ENCODE assay signal across 6 cellular contexts in the genomic region with DNA sequence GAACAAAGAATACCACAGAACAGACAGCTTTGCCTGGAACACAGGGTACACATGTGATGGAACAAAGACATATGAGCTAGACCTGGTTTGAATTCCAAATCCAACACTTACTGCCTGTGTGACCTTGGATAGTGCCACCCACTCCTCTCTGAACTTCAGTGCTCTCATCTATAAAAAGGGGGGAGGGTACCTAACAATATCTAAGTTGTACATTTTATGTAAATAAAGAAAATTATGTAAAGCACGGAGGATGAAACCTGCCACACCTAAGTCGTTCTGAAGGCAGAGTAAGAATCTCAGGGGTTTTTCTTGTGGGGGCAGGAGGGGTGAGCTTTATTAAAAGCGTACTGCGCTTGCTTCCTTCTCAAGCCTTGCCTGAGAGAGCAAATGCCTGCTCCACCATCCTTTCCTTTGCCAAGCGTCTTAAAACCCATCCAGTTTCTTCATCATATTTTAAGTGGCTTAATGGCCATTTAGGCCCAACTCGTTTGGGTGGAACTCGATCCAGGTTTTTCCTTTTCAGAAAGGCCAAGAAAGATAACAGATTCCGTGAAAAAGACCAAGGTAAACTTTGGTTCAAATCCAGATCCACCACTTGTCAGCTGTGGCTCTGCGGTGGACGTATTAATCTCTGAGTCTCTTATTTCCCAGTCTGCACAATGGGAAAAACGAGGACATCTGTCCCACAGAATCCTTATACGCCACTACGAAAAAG. TPM values are rescaled to one million over a fixed set of nuclear protein-coding genes. Genes with fewer than 3 reads are reported as not detected.
A peak's percentile ranks its signal among the peaks of the same experiment; 100 is the strongest.
DNase-seq lines count a peak whose midpoint lies in the region; ATAC-seq and TF ChIP-seq lines count a peak whose summit lies in the region.

No MANE protein-coding gene starts in this region.

- DNase-seq in ascending aorta (ENCODE audit: low spot score in 2 of 2), result no peak
- no peak for DNase-seq in NCI-H1436 (lab: John Stamatoyannopoulos, UW)
- DNase-seq in kidney tubule cell (ENCODE audit: low spot score), result no peak

- H3K36me3 ChIP-seq in HEK293 (ENCODE audit: control insufficient read depth in 2 of 2, insufficient read depth in 1 of 2, low read length in 2 of 2) (peaks cover 3 to 43% of the 10 kb centered on the region in 2 experiments; a peak in 2 of 3 replicates), ascending aorta (peaks cover 0 to 31% of the 10 kb centered on the region in 2 donors), muscle layer of duodenum (ENCODE audit: control insufficient read depth in 1 of 2, insufficient read depth in 2 of 2, low read length in 2 of 2) (peaks cover 8 to 9% of the 10 kb centered on the region in 2 donors)

- H3K4me3 ChIP-seq in HEK293 (ENCODE audit: low read depth, low read length) (peak overlapping the region; percentile 91), ascending aorta (peak overlapping the region; percentile 72 to 98), muscle layer of duodenum (ENCODE audit: low read depth in 1 of 2, low read length in 2 of 2) (peak overlapping the region; percentile 98)

- no peaks in the 10 kb centered on the region for H3K27me3 ChIP-seq in ascending aorta
- H3K27me3 ChIP-seq in muscle layer of duodenum (ENCODE audit: low read depth, low read length), result no peaks in the 10 kb centered on the region

- no peak for ATAC-seq in GM19035 (IDR thresholded peaks at IDR 0.05; ENCODE audit: unreplicated experiment)

- H3K4me1 ChIP-seq in HEK293 (ENCODE audit: control insufficient read depth, insufficient read depth, low read length), result peaks cover 4% of the 10 kb centered on the region; the same call in 1 of the 2 replicates
- peaks cover 6 to 30% of the 10 kb centered on the region in 2 donors for H3K4me1 ChIP-seq in ascending aorta
- peaks cover 19 to 43% of the 10 kb centered on the region in 2 donors for H3K4me1 ChIP-seq in muscle layer of duodenum (ENCODE audit: control insufficient read depth in 1 of 2, insufficient read depth in 2 of 2, low read length in 2 of 2)

- POLR2A ChIA-PET in HEK293 (lab: Yijun Ruan, JAX), result interaction anchor here (1.1 to 3.4 kb wide), 4 partner anchors 14 to 182 kb away, joined by 3 to 25 read pairs (median 8); a partner anchor contains a TSS

- intact Hi-C loops in ascending aorta (cut with DNase I), result loop anchor here (1.0 to 5.0 kb wide), 4 partner anchors 54 to 748 kb away; a partner anchor contains a TSS

- CTCF ChIA-PET in HEK293 (lab: Yijun Ruan, JAX), result interaction anchor here (1.8 to 2.2 kb wide), 2 partner anchors 43 to 56 kb away, joined by 7 to 14 read pairs; no protein-coding TSS in a partner anchor

- TF ChIP-seq CTCF in HEK293 (tag by site-specific recombination; IDR thresholded peaks at IDR 0.05), result no peak
- no peak for TF ChIP-seq CTCF in ascending aorta (IDR thresholded peaks at IDR 0.05)

- no peaks in the 10 kb centered on the region for H3K9me3 ChIP-seq in HEK293 (ENCODE audit: control insufficient read depth, insufficient read depth, low read depth, low read length)
- peaks cover 5 to 10% of the 10 kb centered on the region in 2 donors for H3K9me3 ChIP-seq in ascending aorta
- H3K9me3 ChIP-seq in muscle layer of duodenum (ENCODE audit: control insufficient read depth in 1 of 2, low read length in 2 of 2), result peaks cover 0 to 6% of the 10 kb centered on the region in 2 donors

- peak overlapping the region; percentile 82; the same call in 1 of the 2 replicates for H3K27ac ChIP-seq in HEK293 (ENCODE audit: extremely low read depth, low read depth, low read length)
- H3K27ac ChIP-seq in ascending aorta, result peak overlapping the region; percentile 90 to 98
- peak overlapping the region; percentile 92 for H3K27ac ChIP-seq in muscle layer of duodenum (ENCODE audit: low read length)

TF ChIP-seq in HEK293, 187 proteins besides CTCF, POLR2A, EP300 and RAD21:
- TF ChIP-seq ZNF600 (tag by site-specific recombination; IDR thresholded peaks at IDR 0.05) (no peak), ZNF510 (tag by site-specific recombination; IDR thresholded peaks at IDR 0.05; ENCODE audit: insufficient replicate concordance) (no peak), GLI4 (tag by site-specific recombination; IDR thresholded peaks at IDR 0.05) (no peak), TRIM28 (IDR thresholded peaks at IDR 0.05; ENCODE audit: borderline replicate concordance, low read length) (no peak), ZNF266 (tag by site-specific recombination; IDR thresholded peaks at IDR 0.05; ENCODE audit: low read depth) (no peak), ZNF37A (tag by site-specific recombination; IDR thresholded peaks at IDR 0.05) (no peak), MYNN (tag by site-specific recombination; IDR thresholded peaks at IDR 0.05; ENCODE audit: borderline replicate concordance) (no peak), ZNF175 (tag by site-specific recombination; IDR thresholded peaks at IDR 0.05) (no peak), ZNF16 (tag by site-specific recombination; IDR thresholded peaks at IDR 0.05; ENCODE audit: low read depth) (no peak)
- TF ChIP-seq, protein P1, sequence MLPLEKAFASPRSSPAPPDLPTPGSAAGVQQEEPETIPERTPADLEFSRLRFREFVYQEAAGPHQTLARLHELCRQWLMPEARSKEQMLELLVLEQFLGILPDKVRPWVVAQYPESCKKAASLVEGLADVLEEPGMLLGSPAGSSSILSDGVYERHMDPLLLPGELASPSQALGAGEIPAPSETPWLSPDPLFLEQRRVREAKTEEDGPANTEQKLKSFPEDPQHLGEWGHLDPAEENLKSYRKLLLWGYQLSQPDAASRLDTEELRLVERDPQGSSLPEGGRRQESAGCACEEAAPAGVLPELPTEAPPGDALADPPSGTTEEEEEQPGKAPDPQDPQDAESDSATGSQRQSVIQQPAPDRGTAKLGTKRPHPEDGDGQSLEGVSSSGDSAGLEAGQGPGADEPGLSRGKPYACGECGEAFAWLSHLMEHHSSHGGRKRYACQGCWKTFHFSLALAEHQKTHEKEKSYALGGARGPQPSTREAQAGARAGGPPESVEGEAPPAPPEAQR (tag by site-specific recombination; IDR thresholded peaks at IDR 0.05), result no peak
- TF ChIP-seq, protein P2, sequence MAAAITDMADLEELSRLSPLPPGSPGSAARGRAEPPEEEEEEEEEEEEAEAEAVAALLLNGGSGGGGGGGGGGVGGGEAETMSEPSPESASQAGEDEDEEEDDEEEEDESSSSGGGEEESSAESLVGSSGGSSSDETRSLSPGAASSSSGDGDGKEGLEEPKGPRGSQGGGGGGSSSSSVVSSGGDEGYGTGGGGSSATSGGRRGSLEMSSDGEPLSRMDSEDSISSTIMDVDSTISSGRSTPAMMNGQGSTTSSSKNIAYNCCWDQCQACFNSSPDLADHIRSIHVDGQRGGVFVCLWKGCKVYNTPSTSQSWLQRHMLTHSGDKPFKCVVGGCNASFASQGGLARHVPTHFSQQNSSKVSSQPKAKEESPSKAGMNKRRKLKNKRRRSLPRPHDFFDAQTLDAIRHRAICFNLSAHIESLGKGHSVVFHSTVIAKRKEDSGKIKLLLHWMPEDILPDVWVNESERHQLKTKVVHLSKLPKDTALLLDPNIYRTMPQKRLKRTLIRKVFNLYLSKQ (tag by site-specific recombination; IDR thresholded peaks at IDR 0.05; ENCODE audit: borderline replicate concordance), result no peak
- TF ChIP-seq, protein P3, sequence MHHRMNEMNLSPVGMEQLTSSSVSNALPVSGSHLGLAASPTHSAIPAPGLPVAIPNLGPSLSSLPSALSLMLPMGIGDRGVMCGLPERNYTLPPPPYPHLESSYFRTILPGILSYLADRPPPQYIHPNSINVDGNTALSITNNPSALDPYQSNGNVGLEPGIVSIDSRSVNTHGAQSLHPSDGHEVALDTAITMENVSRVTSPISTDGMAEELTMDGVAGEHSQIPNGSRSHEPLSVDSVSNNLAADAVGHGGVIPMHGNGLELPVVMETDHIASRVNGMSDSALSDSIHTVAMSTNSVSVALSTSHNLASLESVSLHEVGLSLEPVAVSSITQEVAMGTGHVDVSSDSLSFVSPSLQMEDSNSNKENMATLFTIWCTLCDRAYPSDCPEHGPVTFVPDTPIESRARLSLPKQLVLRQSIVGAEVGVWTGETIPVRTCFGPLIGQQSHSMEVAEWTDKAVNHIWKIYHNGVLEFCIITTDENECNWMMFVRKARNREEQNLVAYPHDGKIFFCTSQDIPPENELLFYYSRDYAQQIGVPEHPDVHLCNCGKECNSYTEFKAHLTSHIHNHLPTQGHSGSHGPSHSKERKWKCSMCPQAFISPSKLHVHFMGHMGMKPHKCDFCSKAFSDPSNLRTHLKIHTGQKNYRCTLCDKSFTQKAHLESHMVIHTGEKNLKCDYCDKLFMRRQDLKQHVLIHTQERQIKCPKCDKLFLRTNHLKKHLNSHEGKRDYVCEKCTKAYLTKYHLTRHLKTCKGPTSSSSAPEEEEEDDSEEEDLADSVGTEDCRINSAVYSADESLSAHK (tag by site-specific recombination; IDR thresholded peaks at IDR 0.05), result no peak
TF ChIP-seq in HEK293: peak in this region for 0.

RNA-seq across cellular contexts. Expression of a gene that starts 1.0 kb away (rescaled TPM):
- 104 TPM for total RNA-seq in ascending aorta

RNA-seq across cellular contexts. Expression of a gene that starts 1.1 kb away (rescaled TPM):
- total RNA-seq in ascending aorta, result not detected

RNA-seq across cellular contexts. Expression of a gene that starts 30.5 kb away (rescaled TPM):
- total RNA-seq in ascending aorta, result 209 TPM

RNA-seq across cellular contexts. Expression of a gene that starts 49.4 kb away (rescaled TPM):
- total RNA-seq in ascending aorta, result 36.0 TPM

RNA-seq across cellular contexts. Expression of a gene that starts 53.9 kb away (rescaled TPM):
- total RNA-seq in ascending aorta, result 0.21 TPM
